In genomic region chr7:85950871-85951270, GRCh38 we compare ENCODE assay signal across 1 cellular context.
TF ChIP-seq lines count a peak whose summit lies in the region.

No MANE protein-coding gene starts in this region.

TF ChIP-seq in HepG2, 621 proteins besides CTCF, POLR2A, EP300 and RAD21 (continued from another document):
- TF ChIP-seq MAFK (conservative IDR thresholded peaks at IDR 0.05 in 1 of 2, IDR thresholded peaks at IDR 0.05 in 1 of 2; ENCODE audit: low read length in 2 of 2): peak; percentile 50 to 83; a peak in 3 of 4 replicates
